Comparison of ENCODE assay signal across 29 cellular contexts in genomic region chr11:46855167-46855566, GRCh38.
"Had no signal": no experiment of that assay in that cellular context is flagged by ENCODE, and none has a peak within 500 bp of the region (broad histone marks: within the 10 kb centered on the region; RNA-seq: fewer than 3 reads in every experiment).

No MANE protein-coding gene starts in this region.

- H3K4me1 Mint-ChIP-seq: mesothelial cell of epicardium; naive B cell; stimulated activated effector memory CD8-positive, alpha-beta T cell treated with anti-CD3 and anti-CD28 coated beads, Interleukin-12 subunit alpha, Interleukin-12 subunit beta, amount 100 ng/mL, for 72 hours had no signal

- ATAC-seq: esophagus mucosa; heart right ventricle; left cardiac atrium; left lung; mucosa of descending colon; natural killer cell treated with Interleukin-12 subunit alpha and Interleukin-12 subunit beta and Interleukin-15 and Interleukin-18, amount 100 ng/mL, for 72 hours; stimulated activated effector memory CD8-positive, alpha-beta T cell treated with anti-CD3 and anti-CD28 coated beads, Interleukin-12 subunit alpha, Interleukin-12 subunit beta, amount 100 ng/mL, for 72 hours; stimulated activated naive CD8-positive, alpha-beta T cell treated with anti-CD3 and anti-CD28 coated beads, Interleukin-15, Interleukin-2, amounts not matched to agents 100 U/mL and 50 U/mL, for 24 hours had no signal

- H3K9me3 Mint-ChIP-seq: mesothelial cell of epicardium; naive B cell; natural killer cell treated with Interleukin-12 subunit alpha and Interleukin-12 subunit beta and Interleukin-15 and Interleukin-18, amount 100 ng/mL, for 72 hours; stimulated activated effector memory CD8-positive, alpha-beta T cell treated with anti-CD3 and anti-CD28 coated beads, Interleukin-12 subunit alpha, Interleukin-12 subunit beta, amount 100 ng/mL, for 72 hours; type B pancreatic cell had no signal

- H3K36me3 ChIP-seq: left lung, neutrophil, prostate gland, sigmoid colon had no signal

- H3K27me3 Mint-ChIP-seq: naive B cell; natural killer cell treated with Interleukin-12 subunit alpha and Interleukin-12 subunit beta and Interleukin-15 and Interleukin-18, amount 100 ng/mL, for 72 hours; type B pancreatic cell had no signal

- DNase-seq: cerebellar nuclear complex; dorsolateral prefrontal cortex; effector CD4-positive, alpha-beta T cell; foreskin melanocyte; glutamatergic neuron; heart right ventricle; kidney; left cardiac atrium; left lung; mesenchymal stem cell; mucosa of descending colon; naive B cell; sigmoid colon; stimulated activated CD4-positive, alpha-beta T cell treated with anti-CD3 and anti-CD28 coated beads, Interleukin-2, amount 100 ng/mL, for 24 hours; stimulated activated CD4-positive, alpha-beta T cell treated with anti-CD3 and anti-CD28 coated beads, Interleukin-4, amount 100 ng/mL, for 24 hours; stimulated activated naive CD8-positive, alpha-beta T cell treated with anti-CD3 and anti-CD28 coated beads, Interleukin-15, Interleukin-2, amounts not matched to agents 100 U/mL and 50 U/mL, for 24 hours; substantia nigra; testis; tibial artery had no signal

- H3K4me3 ChIP-seq: dorsolateral prefrontal cortex, heart right ventricle, left lung, mucosa of descending colon, prostate gland, right atrium auricular region, sigmoid colon, testis, tibial artery had no signal

- H3K9me3 ChIP-seq: heart right ventricle, left lung, neutrophil, prostate gland, right atrium auricular region, sigmoid colon, testis, tibial artery had no signal

- H3K27ac Mint-ChIP-seq: mesothelial cell of epicardium; natural killer cell treated with Interleukin-12 subunit alpha and Interleukin-12 subunit beta and Interleukin-15 and Interleukin-18, amount 100 ng/mL, for 72 hours; stimulated activated effector memory CD8-positive, alpha-beta T cell treated with anti-CD3 and anti-CD28 coated beads, Interleukin-12 subunit alpha, Interleukin-12 subunit beta, amount 100 ng/mL, for 72 hours; type B pancreatic cell had no signal

- H3K4me3 Mint-ChIP-seq: mesothelial cell of epicardium; naive B cell; natural killer cell treated with Interleukin-12 subunit alpha and Interleukin-12 subunit beta and Interleukin-15 and Interleukin-18, amount 100 ng/mL, for 72 hours; neural crest cell; stimulated activated effector memory CD8-positive, alpha-beta T cell treated with anti-CD3 and anti-CD28 coated beads, Interleukin-12 subunit alpha, Interleukin-12 subunit beta, amount 100 ng/mL, for 72 hours; type B pancreatic cell had no signal

- H3K27me3 ChIP-seq: dorsolateral prefrontal cortex, heart right ventricle, left lung, neutrophil, right atrium auricular region, sigmoid colon, testis, tibial artery had no signal

- H3K27ac ChIP-seq: dorsolateral prefrontal cortex, epithelial cell of prostate, heart right ventricle, left lung, neutrophil, prostate gland, right atrium auricular region, sigmoid colon, tibial artery had no signal

- H3K36me3 Mint-ChIP-seq: naive B cell; natural killer cell treated with Interleukin-12 subunit alpha and Interleukin-12 subunit beta and Interleukin-15 and Interleukin-18, amount 100 ng/mL, for 72 hours; stimulated activated effector memory CD8-positive, alpha-beta T cell treated with anti-CD3 and anti-CD28 coated beads, Interleukin-12 subunit alpha, Interleukin-12 subunit beta, amount 100 ng/mL, for 72 hours had no signal

- H3K4me1 ChIP-seq: left lung, prostate gland, right atrium auricular region, tibial artery had no signal
